19 cellular contexts compared by ENCODE assay signal in genomic region chr15:98787190-98787589, GRCh38.
DNase-seq lines count a peak whose midpoint lies in the region; ATAC-seq, FAIRE-seq and TF ChIP-seq lines count a peak whose summit lies in the region.
"Had no signal": no experiment of that assay in that cellular context is flagged by ENCODE, and none has a peak within 500 bp of the region (broad histone marks: within the 10 kb centered on the region; RNA-seq: fewer than 3 reads in every experiment).

No MANE protein-coding gene starts in this region.

- no peaks in the 10 kb centered on the region for H3K36me3 ChIP-seq in GM23338 (ENCODE audit: insufficient read depth)
- H3K36me3 ChIP-seq in GM12878 (ENCODE audit: control insufficient read depth in 2 of 2, insufficient read depth in 2 of 2, low read length in 1 of 2) = no peaks in the 10 kb centered on the region
- H3K36me3 ChIP-seq in neuronal stem cell (replicated peaks in 1 of 2; ENCODE audit: control insufficient read depth in 2 of 2, insufficient read depth in 2 of 2, low read length in 2 of 2) = no peaks in the 10 kb centered on the region
- H3K36me3 ChIP-seq: upper lobe of left lung had no signal

- no peaks in the 10 kb centered on the region for H3K79me1 ChIP-seq in neuronal stem cell (ENCODE audit: low read depth, low read length)

- H2BK120ac ChIP-seq in neuronal stem cell (ENCODE audit: low read depth, low read length) = no peak overlapping the region

- TF ChIP-seq POLR2A in GM12878 (IDR thresholded peaks at IDR 0.05; ENCODE audit: low read depth, low read length) = no peak

- TF ChIP-seq CTCF in GM23338 (conservative IDR thresholded peaks at IDR 0.05; ENCODE audit: low read depth in 2 of 2) (no peak), GM12878 (IDR thresholded peaks at IDR 0.05 in 2 of 3, conservative IDR thresholded peaks at IDR 0.05 in 1 of 3; ENCODE audit: control insufficient read depth in 2 of 3, extremely low read depth in 1 of 3, insufficient read depth in 1 of 3, low read depth in 3 of 3, low read length in 3 of 3) (no peak)

- POLR2A ChIA-PET in activated CD4-positive, alpha-beta T cell treated with anti-CD3 and anti-CD28 coated beads for 36 hours (lab: Charles Lee) = no interaction called here
- POLR2A ChIA-PET in GM12878 (lab: Charles Lee) = no interaction called here

- no peak overlapping the region for H4K8ac ChIP-seq in neuronal stem cell (ENCODE audit: low read depth, low read length)

- H4K20me1 ChIP-seq in GM23338 (replicated peaks; ENCODE audit: insufficient read depth) (peaks cover 32% of the 10 kb centered on the region), GM12878 (ENCODE audit: control insufficient read depth, insufficient read depth) (no peaks in the 10 kb centered on the region)

- SMC1A ChIA-PET in GM12878 (lab: Charles Lee; ENCODE audit: uncharacterized antibody, unreplicated experiment) = interaction anchor here (0.6 to 1.0 kb wide), 2 partner anchors 8 to 27 kb away, joined by 3 read pairs; no protein-coding TSS in a partner anchor

- no peak overlapping the region for H3K4ac ChIP-seq in neuronal stem cell (ENCODE audit: low read length)

- H3K9me2 ChIP-seq in GM23338 (ENCODE audit: insufficient read depth) = no peaks in the 10 kb centered on the region

- H3K9me3 ChIP-seq in GM12878 (replicated peaks; ENCODE audit: control insufficient read depth, insufficient read depth, low read length) (no peaks in the 10 kb centered on the region), neuronal stem cell (replicated peaks in 1 of 2; ENCODE audit: control insufficient read depth in 2 of 2, insufficient read depth in 1 of 2, low read depth in 1 of 2, low read length in 2 of 2) (no peaks in the 10 kb centered on the region)
- H3K9me3 ChIP-seq: upper lobe of left lung had no signal

- RAD21 ChIA-PET in GM12878 (lab: Charles Lee; ENCODE audit: unreplicated experiment) = no interaction called here

- no peak for TF ChIP-seq EP300 in GM12878 (IDR thresholded peaks at IDR 0.05; ENCODE audit: borderline replicate concordance in 1 of 2, control insufficient read depth in 1 of 2, low read depth in 2 of 2, low read length in 2 of 2)

- CTCF ChIA-PET in activated CD4-positive, alpha-beta T cell treated with anti-CD3 and anti-CD28 coated beads for 36 hours (lab: Charles Lee) = interaction anchor here (0.7 to 8.2 kb wide), 2 partner anchors 8 to 43 kb away, joined by 3 to 70 read pairs; no protein-coding TSS in a partner anchor
- CTCF ChIA-PET in GM12878 (lab: Yijun Ruan, JAX) = no interaction called here

- H2BK5ac ChIP-seq in neuronal stem cell (ENCODE audit: low read length) = no peak overlapping the region

- H3F3A ChIP-seq in GM23338 (replicated peaks; ENCODE audit: low read depth) = no peaks in the 10 kb centered on the region

- no peak overlapping the region for H3K4me3 Mint-ChIP-seq in activated CD4-positive, alpha-beta T cell treated with anti-CD3 and anti-CD28 coated beads for 36 hours
- no peak overlapping the region for H3K4me3 Mint-ChIP-seq in activated CD4-positive, alpha-beta T cell treated with anti-CD3 and anti-CD28 coated beads, Interleukin-2, amount 10 ng/mL, durations not matched to agents 24 days and 14 days
- no peak overlapping the region for H3K4me3 Mint-ChIP-seq in GM23338
- H3K4me3 Mint-ChIP-seq: natural killer cell, T-cell had no signal

- H3K27me3 ChIP-seq in GM23338 (ENCODE audit: insufficient read depth) = no peaks in the 10 kb centered on the region
- no peaks in the 10 kb centered on the region for H3K27me3 ChIP-seq in GM12878 (replicated peaks in 1 of 2; ENCODE audit: control insufficient read depth in 2 of 2, insufficient read depth in 2 of 2, low read length in 1 of 2)
- H3K27me3 ChIP-seq in neuronal stem cell (ENCODE audit: control insufficient read depth in 3 of 3, insufficient read depth in 3 of 3, low read depth in 1 of 3, low read length in 3 of 3) = no peaks in the 10 kb centered on the region
- H3K27me3 ChIP-seq: foreskin keratinocyte, upper lobe of left lung had no signal

- H3K9ac ChIP-seq in GM12878 (ENCODE audit: control insufficient read depth, insufficient read depth, low read length) (no peak overlapping the region), neuronal stem cell (ENCODE audit: low read depth, low read length, poor library complexity) (no peak overlapping the region)

- H3K27ac ChIP-seq in GM23338 (ENCODE audit: low read depth) = no peak overlapping the region
- no peak overlapping the region for H3K27ac ChIP-seq in GM12878 (ENCODE audit: control insufficient read depth, insufficient read depth)
- no peak overlapping the region for H3K27ac ChIP-seq in neuronal stem cell (replicated peaks; ENCODE audit: low read length)
- H3K27ac ChIP-seq: coronary artery, foreskin keratinocyte had no signal

- no peaks in the 10 kb centered on the region for H3K27me3 Mint-ChIP-seq in activated CD4-positive, alpha-beta T cell treated with anti-CD3 and anti-CD28 coated beads for 36 hours
- H3K27me3 Mint-ChIP-seq in activated CD4-positive, alpha-beta T cell treated with anti-CD3 and anti-CD28 coated beads, Interleukin-2, amount 10 ng/mL, durations not matched to agents 24 days and 14 days = no peaks in the 10 kb centered on the region
- H3K27me3 Mint-ChIP-seq in GM23338 (ENCODE audit: insufficient read depth, low read depth, poor library complexity) = peaks cover 11% of the 10 kb centered on the region

- 0% methylated on average over 2 of the region's 2 CpGs for WGBS in GM12878 (ENCODE audit: insufficient coverage, insufficient replicate concordance, low lambda C conversion rate, missing lambda C conversion rate)
- WGBS in neuronal stem cell (ENCODE audit: extremely low coverage in 2 of 2, insufficient read length in 2 of 2, insufficient replicate concordance in 1 of 2), 2 donors = no CpG with 5 or more reads among the region's 2 CpGs

- H3K4me3 ChIP-seq in GM23338 = no peak overlapping the region
- no peak overlapping the region for H3K4me3 ChIP-seq in GM12878
- no peak overlapping the region for H3K4me3 ChIP-seq in neuronal stem cell (ENCODE audit: low read length in 2 of 2)
- H3K4me3 ChIP-seq: coronary artery, upper lobe of left lung had no signal

- intact Hi-C loops in activated CD4-positive, alpha-beta T cell treated with anti-CD3 and anti-CD28 coated beads for 36 hours (cut with DNase I, micrococcal nuclease) = no loop called here
- intact Hi-C loops in activated CD4-positive, alpha-beta T cell treated with anti-CD3 and anti-CD28 coated beads, Interleukin-2, amount 10 ng/mL, durations not matched to agents 24 days and 14 days (cut with micrococcal nuclease) = loop anchor here (5.0 kb wide), 1 partner anchor 135 kb away; no protein-coding TSS in a partner anchor
- intact Hi-C loops in GM12878 (cut with micrococcal nuclease; ENCODE audit: unreplicated experiment) = no loop called here

- peaks cover 97% of the 10 kb centered on the region for H3K79me2 ChIP-seq in GM23338 (replicated peaks; ENCODE audit: insufficient read depth)
- H3K79me2 ChIP-seq in GM12878 (ENCODE audit: control insufficient read depth, insufficient read depth, low read length) = no peaks in the 10 kb centered on the region

- no TSS peak for BruUV-seq in GM12878 (replicated peaks; lab: Mats Ljungman, UMichigan)

- DNase-seq in activated CD4-positive, alpha-beta T cell treated with anti-CD3 and anti-CD28 coated beads for 36 hours = peak; percentile 19
- DNase-seq in activated CD4-positive, alpha-beta T cell treated with anti-CD3 and anti-CD28 coated beads, Interleukin-2, amount 10 ng/mL, durations not matched to agents 24 days and 14 days = no peak
- DNase-seq in GM23338 (ENCODE audit: low spot score) (no peak), GM12878 (ENCODE audit: low read depth, low spot score) (no peak), neuronal stem cell (ENCODE audit: low spot score) (no peak), HPDE6-E6E7 (ENCODE audit: extremely low spot score) (no peak), middle frontal gyrus (ENCODE audit: extremely low spot score, low spot score) (no peak)
- no peak for DNase-seq in activated CD4-positive, CD25-positive, alpha-beta regulatory T cell (lab: John Stamatoyannopoulos, UW)
- DNase-seq: activated gamma-delta T cell; CD4-positive, CD25-positive, alpha-beta regulatory T cell; DMS79; foreskin keratinocyte; natural killer cell; NCI-H187; NCI-H446; stimulated activated naive CD4-positive, alpha-beta T cell; T-cell; upper lobe of left lung had no signal

- H2BK15ac ChIP-seq in neuronal stem cell (ENCODE audit: low read length) = no peak overlapping the region

- peaks cover 67% of the 10 kb centered on the region for H3K4me1 Mint-ChIP-seq in activated CD4-positive, alpha-beta T cell treated with anti-CD3 and anti-CD28 coated beads for 36 hours
- H3K4me1 Mint-ChIP-seq in activated CD4-positive, alpha-beta T cell treated with anti-CD3 and anti-CD28 coated beads, Interleukin-2, amount 10 ng/mL, durations not matched to agents 24 days and 14 days = peaks cover 33% of the 10 kb centered on the region
- H3K4me1 Mint-ChIP-seq in GM23338 = peaks cover 87% of the 10 kb centered on the region

- no peak overlapping the region for H3K14ac ChIP-seq in neuronal stem cell (ENCODE audit: low read length)

- no peak overlapping the region for H4K91ac ChIP-seq in neuronal stem cell (ENCODE audit: low read depth, low read length, poor library complexity)

- no peak for TF ChIP-seq RAD21 in GM12878 (IDR thresholded peaks at IDR 0.05; ENCODE audit: insufficient read depth, low read depth, low read length)

- H2AFZ ChIP-seq in GM23338 (no peak overlapping the region), GM12878 (ENCODE audit: control insufficient read depth, low read depth, low read length) (no peak overlapping the region), neuronal stem cell (ENCODE audit: low read length) (no peak overlapping the region)

- H3K9me3 Mint-ChIP-seq in activated CD4-positive, alpha-beta T cell treated with anti-CD3 and anti-CD28 coated beads for 36 hours (ENCODE audit: low read depth) = no peaks in the 10 kb centered on the region
- no peaks in the 10 kb centered on the region for H3K9me3 Mint-ChIP-seq in activated CD4-positive, alpha-beta T cell treated with anti-CD3 and anti-CD28 coated beads, Interleukin-2, amount 10 ng/mL, durations not matched to agents 24 days and 14 days
- no peaks in the 10 kb centered on the region for H3K9me3 Mint-ChIP-seq in GM23338
- H3K9me3 Mint-ChIP-seq: CD4-positive, CD25-positive, alpha-beta regulatory T cell; natural killer cell; T-cell had no signal

- H3K4me2 ChIP-seq in GM23338 = peak overlapping the region; percentile 35; the same call in 1 of the 2 replicates
- no peak overlapping the region for H3K4me2 ChIP-seq in GM12878 (ENCODE audit: control insufficient read depth, insufficient read depth)
- no peak overlapping the region for H3K4me2 ChIP-seq in neuronal stem cell (ENCODE audit: insufficient read depth, low read length, poor library complexity, severe bottlenecking)

- ATAC-seq in activated CD4-positive, alpha-beta T cell treated with anti-CD3 and anti-CD28 coated beads for 36 hours = peak; percentile 24
- ATAC-seq in GM23338 = no peak
- peak; percentile 29 for ATAC-seq in GM12878
- ATAC-seq: foreskin keratinocyte, natural killer cell, T-cell had no signal

- no peak overlapping the region for H3K27ac Mint-ChIP-seq in activated CD4-positive, alpha-beta T cell treated with anti-CD3 and anti-CD28 coated beads for 36 hours
- H3K27ac Mint-ChIP-seq in activated CD4-positive, alpha-beta T cell treated with anti-CD3 and anti-CD28 coated beads, Interleukin-2, amount 10 ng/mL, durations not matched to agents 24 days and 14 days = no peak overlapping the region
- no peak overlapping the region; the same call in 1 of the 2 replicates for H3K27ac Mint-ChIP-seq in GM23338
- H3K27ac Mint-ChIP-seq: natural killer cell, T-cell had no signal

- H3K18ac ChIP-seq in neuronal stem cell (ENCODE audit: low read length) = peak overlapping the region; percentile 2

- H3K4me1 ChIP-seq in GM23338 (ENCODE audit: insufficient read depth) (peaks cover 97% of the 10 kb centered on the region), GM12878 (ENCODE audit: control insufficient read depth, insufficient read depth, low read length) (no peaks in the 10 kb centered on the region), neuronal stem cell (ENCODE audit: control insufficient read depth in 2 of 2, insufficient read depth in 1 of 2, low read depth in 1 of 2, low read length in 2 of 2) (peaks cover 36 to 39% of the 10 kb centered on the region in 2 donors)

- no peak for FAIRE-seq in GM12878 (lab: Jason Lieb, UNC)

- H2AK5ac ChIP-seq in neuronal stem cell (ENCODE audit: low read depth, low read length) = no peak overlapping the region

- H3K36me3 Mint-ChIP-seq in activated CD4-positive, alpha-beta T cell treated with anti-CD3 and anti-CD28 coated beads for 36 hours (ENCODE audit: low read depth) = no peaks in the 10 kb centered on the region
- H3K36me3 Mint-ChIP-seq in activated CD4-positive, alpha-beta T cell treated with anti-CD3 and anti-CD28 coated beads, Interleukin-2, amount 10 ng/mL, durations not matched to agents 24 days and 14 days (ENCODE audit: low read depth) = no peaks in the 10 kb centered on the region
- no peaks in the 10 kb centered on the region for H3K36me3 Mint-ChIP-seq in GM23338 (ENCODE audit: low read depth)
- H3K36me3 Mint-ChIP-seq: CD4-positive, CD25-positive, alpha-beta regulatory T cell; natural killer cell; T-cell had no signal

- no peak overlapping the region for H2BK12ac ChIP-seq in neuronal stem cell (ENCODE audit: low read length)

- in situ Hi-C loops in GM12878 (cut with MboI) = no loop called here

- H3K23ac ChIP-seq in neuronal stem cell (ENCODE audit: low read depth, low read length, poor library complexity) = no peak overlapping the region
